In genomic region chr12:55742719-55743130, GRCh38 we compare ENCODE assay signal across 8 cellular contexts. TPM values are rescaled to one million over a fixed set of nuclear protein-coding genes. Genes with fewer than 3 reads are reported as not detected.
A peak's percentile ranks its signal among the peaks of the same experiment; 100 is the strongest.
DNase-seq lines count a peak whose midpoint lies in the region; ATAC-seq and TF ChIP-seq lines count a peak whose summit lies in the region.

TSS of gene GDF11 (plus strand) at chr12:55743122. CDS start at chr12:55743317, 195 bp downstream.

- peak within 1 kb of the TSS; percentile 100 for H3K27ac Mint-ChIP-seq in neural progenitor cell

- H3K36me3 ChIP-seq in BLaER1 treated with 17β-estradiol and CSF1 and Interleukin-3, amounts not matched to agents 10 nM and 100 nM, result peaks cover 0 to 11% (median 8%) of the 10 kb centered on the region in 11 experiments; a peak in 14 of 22 replicates
- H3K36me3 ChIP-seq in neural progenitor cell, result no peaks in the 10 kb centered on the region
- H3K36me3 ChIP-seq in testis (ENCODE audit: low read depth, missing control alignments), result no peaks in the 10 kb centered on the region

- H4K20me1 ChIP-seq in BLaER1 treated with 17β-estradiol and CSF1 and Interleukin-3, amounts not matched to agents 10 nM and 100 nM, result peaks cover 0 to 33% (median 28%) of the 10 kb centered on the region in 11 experiments; a peak in 16 of 22 replicates
- H4K20me1 ChIP-seq in neural progenitor cell (ENCODE audit: low read depth), result peaks cover 18% of the 10 kb centered on the region

- WGBS in testis, 2 donors, result 0 to 1% methylated on average over 16 to 17 of the region's 19 CpGs

- peaks cover 45% of the 10 kb centered on the region for H3K79me2 ChIP-seq in neural progenitor cell (ENCODE audit: low read depth)

- no peaks in the 10 kb centered on the region for H3K27me3 ChIP-seq in BLaER1 treated with 17β-estradiol and CSF1 and Interleukin-3, amounts not matched to agents 10 nM and 100 nM
- no peaks in the 10 kb centered on the region for H3K27me3 ChIP-seq in neural progenitor cell
- no peaks in the 10 kb centered on the region for H3K27me3 ChIP-seq in testis

- peaks cover 4% of the 10 kb centered on the region for H3K36me3 Mint-ChIP-seq in neural progenitor cell

- no peaks in the 10 kb centered on the region for H3K9me3 ChIP-seq in BLaER1 treated with 17β-estradiol and CSF1 and Interleukin-3, amounts not matched to agents 10 nM and 100 nM (replicated peaks in 1 of 11)
- H3K9me3 ChIP-seq in neural progenitor cell (ENCODE audit: low read depth), result no peaks in the 10 kb centered on the region
- no peaks in the 10 kb centered on the region for H3K9me3 ChIP-seq in testis

- no peak for TF ChIP-seq POLR2A in testis (IDR thresholded peaks at IDR 0.05)

- peaks cover 59% of the 10 kb centered on the region for H3F3A ChIP-seq in neural progenitor cell (ENCODE audit: low read depth)

- peak within 1 kb of the TSS; percentile 94 to 100 (median 99) for H3K4me2 ChIP-seq in BLaER1 treated with 17β-estradiol and CSF1 and Interleukin-3, amounts not matched to agents 10 nM and 100 nM
- peak within 1 kb of the TSS; percentile 96 for H3K4me2 ChIP-seq in neural progenitor cell

- H3K9me3 Mint-ChIP-seq in neural progenitor cell, result peaks cover 2% of the 10 kb centered on the region

- H3K9ac ChIP-seq in BLaER1 treated with 17β-estradiol and CSF1 and Interleukin-3, amounts not matched to agents 10 nM and 100 nM, result peak within 1 kb of the TSS; percentile 72 to 88 (median 82)
- peak within 1 kb of the TSS; percentile 73 for H3K9ac ChIP-seq in neural progenitor cell

- peaks cover 38 to 53% (median 45%) of the 10 kb centered on the region in 10 experiments for H3K4me1 ChIP-seq in BLaER1 treated with 17β-estradiol and CSF1 and Interleukin-3, amounts not matched to agents 10 nM and 100 nM
- H3K4me1 ChIP-seq in neural progenitor cell, result peaks cover 25% of the 10 kb centered on the region
- H3K4me1 ChIP-seq in testis, result peaks cover 29% of the 10 kb centered on the region

- intact Hi-C loops in testis (cut with DNase I; ENCODE audit: low total_unique reads), result loop anchor here (10.0 kb wide), 1 partner anchor 192 kb away; the partner anchor contains the start of gene DGKA

- peaks cover 42% of the 10 kb centered on the region for H3K4me1 Mint-ChIP-seq in neural progenitor cell

- H2AFZ ChIP-seq in neural progenitor cell (replicated peaks), result peak within 1 kb of the TSS; percentile 61

- H3K27me3 Mint-ChIP-seq in neural progenitor cell (ENCODE audit: insufficient read depth, low read depth), result no peaks in the 10 kb centered on the region

- peak within 1 kb of the TSS; percentile 62 to 94 (median 84) for H3K4me3 ChIP-seq in BLaER1 treated with 17β-estradiol and CSF1 and Interleukin-3, amounts not matched to agents 10 nM and 100 nM
- H3K4me3 ChIP-seq in neural progenitor cell (peak within 1 kb of the TSS; percentile 96), testis (peak within 1 kb of the TSS; percentile 53 to 68)

- H3K4me3 Mint-ChIP-seq in neural progenitor cell, result peak within 1 kb of the TSS; percentile 97

- DNase-seq in M059J (ENCODE audit: low read depth) (peak; percentile 78), SHP77 treated with DMSO at 0.1 percent for 48 hours (lab: John Stamatoyannopoulos, UW) (peak; percentile 29), germinal center (ENCODE audit: low spot score) (peak; percentile 44), neural progenitor cell (ENCODE audit: low spot score) (peak; percentile 95), testis (peak; percentile 87)
- peak; percentile 51 for DNase-seq in activated gamma-delta T cell treated with anti-CD3 and anti-CD28 coated beads, Interleukin-2, amount 50 U/mL, for 16 hours (ENCODE audit: low read depth)

- TF ChIP-seq CTCF in neural progenitor cell (IDR thresholded peaks at IDR 0.05) (no peak), testis (IDR thresholded peaks at IDR 0.05) (no peak)

- H3K27ac ChIP-seq in BLaER1 treated with 17β-estradiol and CSF1 and Interleukin-3, amounts not matched to agents 10 nM and 100 nM, result peak within 1 kb of the TSS in 10 of 11 experiments; percentile 43 to 81 (median 76); a peak in 19 of 22 replicates
- H3K27ac ChIP-seq in neural progenitor cell (peak within 1 kb of the TSS; percentile 91), testis (peak within 1 kb of the TSS; percentile 44 to 53)

- ATAC-seq in GM19463 (IDR thresholded peaks at IDR 0.05; ENCODE audit: unreplicated experiment), result peak; percentile 36

RNA-seq across cellular contexts. Expression of gene GDF11, which starts in this region (rescaled TPM):
- total RNA-seq in M059J (2014; rRNA removed; shearing (Covaris generic)), result 3.9 and 7.1 TPM in 2 replicates
- total RNA-seq in neural progenitor cell (ENCODE audit: low replicate concordance) (9.1 and 21.9 TPM in 2 replicates), testis (1 to 10 TPM; 3.1 to 3.3 TPM)
- polyA plus RNA-seq in testis (ENCODE audit: insufficient read depth, low read depth, low replicate concordance), result 3.0 TPM

Comparison
In these comparisons a context has a peak if more than half of its experiments do, and no peak if none do; other contexts are left out.
1. Peak in every context shown above with its lines: DNase-seq, ATAC-seq, H3K4me3 ChIP-seq and H3K27ac ChIP-seq.
2. DNase-seq: peak in every context shown above with its lines; median percentile 95 in neural progenitor cell; 87 in testis; 78 in M059J; 51 in activated gamma-delta T cell treated with anti-CD3 and anti-CD28 coated beads, Interleukin-2, amount 50 U/mL, for 16 hours; 44 in germinal center; 29 in SHP77 treated with DMSO at 0.1 percent for 48 hours.